ENCODE assay signal across 1 cellular context in the genomic region with DNA sequence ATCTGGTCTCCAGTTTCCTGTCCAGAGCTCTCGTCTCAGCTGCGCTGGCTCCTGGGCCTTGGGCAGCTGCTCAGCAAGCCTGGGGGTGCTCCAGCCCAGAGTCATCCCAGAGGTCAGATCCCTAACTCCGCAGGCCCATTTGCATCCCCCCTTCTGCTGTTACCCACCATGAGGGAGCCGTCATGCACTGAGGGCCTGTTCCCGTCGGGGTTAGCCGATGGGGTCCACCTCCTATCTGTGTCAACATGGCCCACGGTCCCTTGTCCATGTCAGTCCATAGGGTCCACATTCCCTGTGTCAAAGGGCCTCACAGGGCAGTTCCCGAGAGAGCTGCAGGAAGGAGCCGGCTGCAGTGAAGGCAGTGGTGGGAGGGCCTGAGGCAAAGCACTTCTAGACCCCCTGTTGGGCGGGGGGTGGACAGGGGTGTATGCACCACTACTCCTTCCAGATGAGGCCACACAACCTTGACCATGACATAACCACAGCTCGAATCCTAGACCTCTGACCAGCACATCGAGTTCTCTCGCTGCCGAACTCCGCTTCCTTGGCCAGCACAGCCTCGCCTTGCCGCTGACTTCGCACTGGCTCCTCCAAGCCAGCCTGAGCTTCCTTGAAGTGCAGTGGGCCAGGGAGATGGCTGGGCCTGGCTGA.
TF ChIP-seq lines count a peak whose summit lies in the region.

No MANE protein-coding gene starts in this region.

TF ChIP-seq in HepG2, 621 proteins besides CTCF, POLR2A, EP300 and RAD21:
- TF ChIP-seq ZNF773 (CRISPR knock-in tag; IDR thresholded peaks at IDR 0.05; ENCODE audit: borderline replicate concordance), result no peak
- TF ChIP-seq POGZ (CRISPR knock-in tag; IDR thresholded peaks at IDR 0.05), result 0 out of 2 replicates have a peak, but pooled peaks have one; percentile 13
- TF ChIP-seq, protein P1, sequence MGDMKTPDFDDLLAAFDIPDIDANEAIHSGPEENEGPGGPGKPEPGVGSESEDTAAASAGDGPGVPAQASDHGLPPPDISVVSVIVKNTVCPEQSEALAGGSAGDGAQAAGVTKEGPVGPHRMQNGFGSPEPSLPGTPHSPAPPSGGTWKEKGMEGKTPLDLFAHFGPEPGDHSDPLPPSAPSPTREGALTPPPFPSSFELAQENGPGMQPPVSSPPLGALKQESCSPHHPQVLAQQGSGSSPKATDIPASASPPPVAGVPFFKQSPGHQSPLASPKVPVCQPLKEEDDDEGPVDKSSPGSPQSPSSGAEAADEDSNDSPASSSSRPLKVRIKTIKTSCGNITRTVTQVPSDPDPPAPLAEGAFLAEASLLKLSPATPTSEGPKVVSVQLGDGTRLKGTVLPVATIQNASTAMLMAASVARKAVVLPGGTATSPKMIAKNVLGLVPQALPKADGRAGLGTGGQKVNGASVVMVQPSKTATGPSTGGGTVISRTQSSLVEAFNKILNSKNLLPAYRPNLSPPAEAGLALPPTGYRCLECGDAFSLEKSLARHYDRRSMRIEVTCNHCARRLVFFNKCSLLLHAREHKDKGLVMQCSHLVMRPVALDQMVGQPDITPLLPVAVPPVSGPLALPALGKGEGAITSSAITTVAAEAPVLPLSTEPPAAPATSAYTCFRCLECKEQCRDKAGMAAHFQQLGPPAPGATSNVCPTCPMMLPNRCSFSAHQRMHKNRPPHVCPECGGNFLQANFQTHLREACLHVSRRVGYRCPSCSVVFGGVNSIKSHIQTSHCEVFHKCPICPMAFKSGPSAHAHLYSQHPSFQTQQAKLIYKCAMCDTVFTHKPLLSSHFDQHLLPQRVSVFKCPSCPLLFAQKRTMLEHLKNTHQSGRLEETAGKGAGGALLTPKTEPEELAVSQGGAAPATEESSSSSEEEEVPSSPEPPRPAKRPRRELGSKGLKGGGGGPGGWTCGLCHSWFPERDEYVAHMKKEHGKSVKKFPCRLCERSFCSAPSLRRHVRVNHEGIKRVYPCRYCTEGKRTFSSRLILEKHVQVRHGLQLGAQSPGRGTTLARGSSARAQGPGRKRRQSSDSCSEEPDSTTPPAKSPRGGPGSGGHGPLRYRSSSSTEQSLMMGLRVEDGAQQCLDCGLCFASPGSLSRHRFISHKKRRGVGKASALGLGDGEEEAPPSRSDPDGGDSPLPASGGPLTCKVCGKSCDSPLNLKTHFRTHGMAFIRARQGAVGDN (CRISPR knock-in tag; IDR thresholded peaks at IDR 0.05), result peak; percentile 36
